In the genomic region with DNA sequence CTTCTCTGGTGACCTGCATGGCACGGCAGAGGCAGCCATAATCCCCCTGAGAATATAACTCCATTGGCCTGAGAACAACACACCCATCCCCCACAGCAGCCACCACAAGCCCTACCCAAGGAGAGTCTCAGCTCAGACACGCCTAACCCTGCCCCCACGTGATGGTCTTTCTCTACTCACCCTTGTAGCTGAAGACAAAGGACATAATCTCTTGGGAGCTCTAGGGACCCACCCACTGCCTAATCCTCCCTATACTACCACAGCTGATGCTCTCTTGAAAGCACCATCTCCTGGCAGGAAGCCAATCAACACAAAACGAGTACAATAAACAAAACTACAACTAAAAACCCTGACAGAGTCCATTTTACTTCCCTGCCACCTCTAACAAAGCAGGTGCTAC, we compare ENCODE assay signal across 2 cellular contexts.
TF ChIP-seq lines count a peak whose summit lies in the region.

No MANE protein-coding gene starts in this region.

TF ChIP-seq in GM23338, 12 proteins besides CTCF, POLR2A, EP300 and RAD21 (continues in another document):
- TF ChIP-seq EZH2phosphoT487 (IDR thresholded peaks at IDR 0.05; ENCODE audit: unreplicated experiment) = no peak
- no peak for TF ChIP-seq CREB1 (CRISPR knock-in tag; IDR thresholded peaks at IDR 0.05; ENCODE audit: low read depth)
- no peak for TF ChIP-seq ETS1 (IDR thresholded peaks at IDR 0.05)
- no peak for TF ChIP-seq JUNB (IDR thresholded peaks at IDR 0.05; ENCODE audit: unreplicated experiment)
- TF ChIP-seq ZNF331 (CRISPR knock-in tag; IDR thresholded peaks at IDR 0.05; ENCODE audit: low read depth) = no peak
- no peak for TF ChIP-seq EZH2 (IDR thresholded peaks at IDR 0.05; ENCODE audit: low read depth, unreplicated experiment)
- no peak for TF ChIP-seq ZNF114 (CRISPR knock-in tag; IDR thresholded peaks at IDR 0.05)
- no peak for TF ChIP-seq STAT1 (IDR thresholded peaks at IDR 0.05; ENCODE audit: unreplicated experiment)
- no peak for TF ChIP-seq NANOG (IDR thresholded peaks at IDR 0.05; ENCODE audit: borderline replicate concordance)
- TF ChIP-seq ZNF462 (CRISPR knock-in tag; IDR thresholded peaks at IDR 0.05) = no peak
- no peak for TF ChIP-seq POLR2AphosphoS5 (IDR thresholded peaks at IDR 0.05; ENCODE audit: low read depth)

TF ChIP-seq in K562, 482 proteins besides CTCF, POLR2A, EP300 and RAD21:
- no peak for TF ChIP-seq KDM1A (IDR thresholded peaks at IDR 0.05)
- no peak for TF ChIP-seq ZFP36 (IDR thresholded peaks at IDR 0.05; ENCODE audit: low read depth, low read length, partially characterized antibody)
- TF ChIP-seq, protein P1, sequence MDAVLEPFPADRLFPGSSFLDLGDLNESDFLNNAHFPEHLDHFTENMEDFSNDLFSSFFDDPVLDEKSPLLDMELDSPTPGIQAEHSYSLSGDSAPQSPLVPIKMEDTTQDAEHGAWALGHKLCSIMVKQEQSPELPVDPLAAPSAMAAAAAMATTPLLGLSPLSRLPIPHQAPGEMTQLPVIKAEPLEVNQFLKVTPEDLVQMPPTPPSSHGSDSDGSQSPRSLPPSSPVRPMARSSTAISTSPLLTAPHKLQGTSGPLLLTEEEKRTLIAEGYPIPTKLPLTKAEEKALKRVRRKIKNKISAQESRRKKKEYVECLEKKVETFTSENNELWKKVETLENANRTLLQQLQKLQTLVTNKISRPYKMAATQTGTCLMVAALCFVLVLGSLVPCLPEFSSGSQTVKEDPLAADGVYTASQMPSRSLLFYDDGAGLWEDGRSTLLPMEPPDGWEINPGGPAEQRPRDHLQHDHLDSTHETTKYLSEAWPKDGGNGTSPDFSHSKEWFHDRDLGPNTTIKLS (IDR thresholded peaks at IDR 0.05; ENCODE audit: borderline replicate concordance, low read depth) = no peak
- TF ChIP-seq NFIC (IDR thresholded peaks at IDR 0.05) = 0 out of 2 replicates have a peak, but pooled peaks have one; percentile 39
- TF ChIP-seq, protein P2, sequence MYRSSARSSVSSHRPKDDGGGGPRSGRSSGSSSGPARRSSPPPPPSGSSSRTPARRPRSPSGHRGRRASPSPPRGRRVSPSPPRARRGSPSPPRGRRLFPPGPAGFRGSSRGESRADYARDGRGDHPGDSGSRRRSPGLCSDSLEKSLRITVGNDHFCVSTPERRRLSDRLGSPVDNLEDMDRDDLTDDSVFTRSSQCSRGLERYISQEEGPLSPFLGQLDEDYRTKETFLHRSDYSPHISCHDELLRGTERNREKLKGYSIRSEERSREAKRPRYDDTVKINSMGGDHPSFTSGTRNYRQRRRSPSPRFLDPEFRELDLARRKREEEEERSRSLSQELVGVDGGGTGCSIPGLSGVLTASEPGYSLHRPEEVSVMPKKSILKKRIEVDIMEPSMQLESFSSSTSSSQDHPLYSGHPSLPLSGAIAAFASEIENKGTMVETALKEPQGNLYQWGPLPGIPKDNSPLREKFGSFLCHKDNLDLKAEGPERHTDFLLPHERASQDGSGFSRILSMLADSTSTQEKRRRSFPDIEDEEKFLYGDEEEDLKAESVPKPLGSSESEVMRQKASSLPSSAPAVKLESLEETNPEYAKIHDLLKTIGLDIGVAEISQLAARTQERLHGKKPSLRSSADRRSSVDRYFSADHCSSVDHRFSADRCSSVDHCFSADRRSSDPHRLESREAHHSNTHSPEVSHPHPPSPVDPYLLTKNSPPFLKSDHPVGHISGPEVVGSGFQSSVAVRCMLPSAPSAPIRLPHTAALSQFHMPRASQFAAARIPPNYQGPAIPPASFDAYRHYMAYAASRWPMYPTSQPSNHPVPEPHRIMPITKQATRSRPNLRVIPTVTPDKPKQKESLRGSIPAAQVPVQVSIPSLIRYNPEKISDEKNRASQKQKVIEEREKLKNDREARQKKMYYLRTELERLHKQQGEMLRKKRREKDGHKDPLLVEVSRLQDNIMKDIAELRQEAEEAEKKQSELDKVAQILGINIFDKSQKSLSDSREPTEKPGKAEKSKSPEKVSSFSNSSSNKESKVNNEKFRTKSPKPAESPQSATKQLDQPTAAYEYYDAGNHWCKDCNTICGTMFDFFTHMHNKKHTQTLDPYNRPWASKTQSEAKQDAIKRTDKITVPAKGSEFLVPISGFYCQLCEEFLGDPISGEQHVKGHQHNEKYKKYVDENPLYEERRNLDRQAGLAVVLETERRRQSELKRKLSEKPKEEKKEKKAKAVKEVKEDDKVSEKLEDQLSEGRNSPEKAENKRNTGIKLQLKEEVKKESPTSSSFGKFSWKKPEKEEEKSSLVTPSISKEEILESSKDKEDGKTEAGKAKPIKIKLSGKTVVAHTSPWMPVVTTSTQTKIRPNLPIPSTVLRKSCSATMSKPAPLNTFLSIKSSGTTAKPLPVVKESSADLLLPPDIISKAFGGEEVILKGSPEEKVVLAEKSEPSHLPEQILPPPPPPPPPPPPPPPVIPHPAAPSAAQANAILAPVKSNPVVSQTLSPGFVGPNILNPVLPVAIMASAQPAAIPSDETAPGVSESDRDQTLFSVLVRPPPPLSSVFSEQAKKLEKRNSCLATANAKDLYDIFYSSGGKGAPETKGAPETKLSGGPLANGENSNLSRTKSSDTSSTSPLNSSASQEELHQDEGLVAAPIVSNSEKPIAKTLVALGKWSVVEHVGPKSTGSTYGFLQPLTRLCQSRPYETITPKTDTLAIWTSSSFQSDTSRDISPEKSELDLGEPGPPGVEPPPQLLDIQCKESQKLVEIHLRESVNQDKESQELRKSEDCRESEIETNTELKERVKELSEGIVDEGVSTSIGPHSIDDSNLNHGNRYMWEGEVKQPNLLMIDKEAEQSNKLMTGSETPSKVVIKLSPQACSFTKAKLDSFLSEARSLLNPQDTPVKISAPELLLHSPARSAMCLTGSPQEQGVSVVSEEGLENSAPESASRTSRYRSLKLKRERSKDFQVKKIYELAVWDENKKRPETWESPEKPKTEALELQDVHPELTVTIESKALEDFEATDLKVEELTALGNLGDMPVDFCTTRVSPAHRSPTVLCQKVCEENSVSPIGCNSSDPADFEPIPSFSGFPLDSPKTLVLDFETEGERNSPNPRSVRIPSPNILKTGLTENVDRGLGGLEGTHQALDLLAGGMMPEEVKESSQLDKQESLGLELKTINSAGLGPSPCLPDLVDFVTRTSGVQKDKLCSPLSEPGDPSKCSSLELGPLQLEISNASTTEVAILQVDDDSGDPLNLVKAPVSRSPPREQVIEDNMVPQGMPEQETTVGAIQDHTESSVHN (IDR thresholded peaks at IDR 0.05; ENCODE audit: borderline replicate concordance in 1 of 2, low read depth in 1 of 2) = no peak
- TF ChIP-seq, protein P3, sequence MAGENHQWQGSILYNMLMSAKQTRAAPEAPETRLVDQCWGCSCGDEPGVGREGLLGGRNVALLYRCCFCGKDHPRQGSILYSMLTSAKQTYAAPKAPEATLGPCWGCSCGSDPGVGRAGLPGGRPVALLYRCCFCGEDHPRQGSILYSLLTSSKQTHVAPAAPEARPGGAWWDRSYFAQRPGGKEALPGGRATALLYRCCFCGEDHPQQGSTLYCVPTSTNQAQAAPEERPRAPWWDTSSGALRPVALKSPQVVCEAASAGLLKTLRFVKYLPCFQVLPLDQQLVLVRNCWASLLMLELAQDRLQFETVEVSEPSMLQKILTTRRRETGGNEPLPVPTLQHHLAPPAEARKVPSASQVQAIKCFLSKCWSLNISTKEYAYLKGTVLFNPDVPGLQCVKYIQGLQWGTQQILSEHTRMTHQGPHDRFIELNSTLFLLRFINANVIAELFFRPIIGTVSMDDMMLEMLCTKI (IDR thresholded peaks at IDR 0.05; ENCODE audit: partially characterized antibody) = no peak
